Comparison of ENCODE assay signal across 11 cellular contexts in genomic region chr3:9361691-9362388, GRCh38. TPM values are rescaled to one million over a fixed set of nuclear protein-coding genes. Genes with fewer than 3 reads are reported as not detected.
DNase-seq lines count a peak whose midpoint lies in the region; TF ChIP-seq lines count a peak whose summit lies in the region.
"Had no signal": no experiment of that assay in that cellular context is flagged by ENCODE, and none has a peak within 500 bp of the region (broad histone marks: within the 10 kb centered on the region; RNA-seq: fewer than 3 reads in every experiment).

No MANE protein-coding gene starts in this region.

- H3K4me1 Mint-ChIP-seq in CD4-positive, alpha-beta memory T cell = peaks cover 7 to 38% (median 17%) of the 10 kb centered on the region in 4 donors
- H3K4me1 Mint-ChIP-seq in nephron = peaks cover 19% of the 10 kb centered on the region

- intact Hi-C loops in CD4-positive, alpha-beta memory T cell (cut with micrococcal nuclease) = loop anchor here (1.0 kb wide), 1 partner anchor 369 kb away; the partner anchor contains the start of gene BRPF1
- intact Hi-C loops in mammary epithelial cell (cut with micrococcal nuclease) (loop anchor here (2.0 kb wide), 1 partner anchor 61 kb away; no protein-coding TSS in a partner anchor), testis (cut with DNase I; ENCODE audit: low total_unique reads) (no loop called here)

- H3K9me3 Mint-ChIP-seq in CD4-positive, alpha-beta memory T cell = no peaks in the 10 kb centered on the region
- H3K9me3 Mint-ChIP-seq in nephron = no peaks in the 10 kb centered on the region

- CTCF ChIA-PET in CD4-positive, alpha-beta memory T cell (lab: Charles Lee; ENCODE audit: partially characterized antibody) = interaction anchor here (1.2 to 3.4 kb wide), 5 partner anchors 9 to 62 kb away, joined by 3 to 46 read pairs (median 9); no protein-coding TSS in a partner anchor
- CTCF ChIA-PET in mammary epithelial cell (lab: Charles Lee; ENCODE audit: low non-redundant PET) = no interaction called here

- H3K27me3 Mint-ChIP-seq in CD4-positive, alpha-beta memory T cell = no peaks in the 10 kb centered on the region
- H3K27me3 Mint-ChIP-seq in nephron (ENCODE audit: low read depth) = peaks cover 5% of the 10 kb centered on the region

- TF ChIP-seq CTCF in KMS-11 (conservative IDR thresholded peaks at IDR 0.05; ENCODE audit: low read depth, low read length) = no peak
- no peak for TF ChIP-seq CTCF in mammary epithelial cell (conservative IDR thresholded peaks at IDR 0.05 in 1 of 2, IDR thresholded peaks at IDR 0.05 in 1 of 2; ENCODE audit: extremely low read depth in 1 of 2, insufficient read depth in 1 of 2, low read depth in 1 of 2, low read length in 2 of 2)
- TF ChIP-seq CTCF in nephron (IDR thresholded peaks at IDR 0.05; ENCODE audit: unreplicated experiment in 3 of 3) = no peak
- no peak for TF ChIP-seq CTCF in testis (IDR thresholded peaks at IDR 0.05)

- POLR2A ChIA-PET in CD4-positive, alpha-beta memory T cell (lab: Charles Lee; ENCODE audit: partially characterized antibody) = interaction anchor here (0.7 to 5.9 kb wide), 11 partner anchors 8 to 959 kb away, joined by 3 to 158 read pairs (median 13); partner anchors contain the start of genes BRPF1, MTMR14, RAD18 and SEC13

- H3K27ac Mint-ChIP-seq in CD4-positive, alpha-beta memory T cell = peak overlapping the region in 4 of 7 donors; percentile 2 to 99 (median 36)
- peak overlapping the region in 2 of 3 experiments; percentile 68 to 99 for H3K27ac Mint-ChIP-seq in nephron

- peak overlapping the region; percentile 93; the same call in 1 of the 2 replicates for H3K9ac ChIP-seq in KMS-11
- no peak overlapping the region for H3K9ac ChIP-seq in mammary epithelial cell (ENCODE audit: insufficient read depth, low read length)

- no peaks in the 10 kb centered on the region for H4K20me1 ChIP-seq in KMS-11 (ENCODE audit: insufficient read depth)
- H4K20me1 ChIP-seq in mammary epithelial cell (ENCODE audit: insufficient read depth, low read length) = no peaks in the 10 kb centered on the region

- in situ Hi-C loops in mammary epithelial cell (cut with MboI; ENCODE audit: low sequenced_read_pairs in 2 of 2) = loop anchor here in 1 of 2 donors (10.0 kb wide), 1 partner anchor 63 kb away; no protein-coding TSS in a partner anchor

- peaks cover 11% of the 10 kb centered on the region for H3K36me3 ChIP-seq in CD4-positive, alpha-beta memory T cell (ENCODE audit: insufficient read depth, low read length)
- H3K36me3 ChIP-seq in KMS-11 (ENCODE audit: insufficient read depth) = no peaks in the 10 kb centered on the region
- peaks cover 11% of the 10 kb centered on the region for H3K36me3 ChIP-seq in mammary epithelial cell (ENCODE audit: insufficient read depth, low read length)
- no peaks in the 10 kb centered on the region for H3K36me3 ChIP-seq in testis (ENCODE audit: low read depth, missing control alignments)
- H3K36me3 ChIP-seq: prostate gland had no signal

- peak overlapping the region; percentile 91 for H3K27ac ChIP-seq in CD4-positive, alpha-beta memory T cell (ENCODE audit: low read depth, low read length)
- H3K27ac ChIP-seq in KMS-11 (no peak overlapping the region), mammary epithelial cell (ENCODE audit: insufficient read depth, low read depth, low read length) (no peak overlapping the region), testis (peak overlapping the region in 1 of 2 donors; percentile 79)

- H2AFZ ChIP-seq in KMS-11 (ENCODE audit: low read depth) (no peak overlapping the region), mammary epithelial cell (ENCODE audit: low read depth, low read length) (no peak overlapping the region)

- peak overlapping the region in 4 of 8 donors; percentile 25 to 38 (median 28) for H3K4me3 Mint-ChIP-seq in CD4-positive, alpha-beta memory T cell
- H3K4me3 Mint-ChIP-seq in nephron = peak overlapping the region; percentile 71 to 96 (median 94)

- peaks cover 22% of the 10 kb centered on the region for H3K4me1 ChIP-seq in CD4-positive, alpha-beta memory T cell (ENCODE audit: insufficient read depth, low read length)
- H3K4me1 ChIP-seq in KMS-11 (ENCODE audit: low read depth, poor library complexity, severe bottlenecking) = peaks cover 16% of the 10 kb centered on the region
- peaks cover 12% of the 10 kb centered on the region for H3K4me1 ChIP-seq in mammary epithelial cell (ENCODE audit: insufficient read depth, low read length)
- no peaks in the 10 kb centered on the region for H3K4me1 ChIP-seq in testis

- H3K79me2 ChIP-seq in KMS-11 (ENCODE audit: insufficient read depth, low read depth) (peaks cover 8% of the 10 kb centered on the region; the same call in 1 of the 2 replicates), mammary epithelial cell (ENCODE audit: insufficient read depth, low read length) (peaks cover 31% of the 10 kb centered on the region)

- no peak for TF ChIP-seq POLR2A in testis (IDR thresholded peaks at IDR 0.05)

- no TSS peak for BruUV-seq in mammary epithelial cell (replicated peaks; lab: Mats Ljungman, UMichigan)

- dilution Hi-C loops in mammary epithelial cell (cut with HindIII; ENCODE audit: low sequenced_read_pairs) = no loop called here

- peak overlapping the region; percentile 64 for H3K4me2 ChIP-seq in KMS-11
- peak overlapping the region; percentile 78 for H3K4me2 ChIP-seq in mammary epithelial cell (ENCODE audit: insufficient read depth, low read depth, low read length)

- no peaks in the 10 kb centered on the region for H3K9me3 ChIP-seq in CD4-positive, alpha-beta memory T cell (ENCODE audit: control insufficient read depth in 1 of 2, low read length in 2 of 2)
- H3K9me3 ChIP-seq in mammary epithelial cell (replicated peaks; ENCODE audit: insufficient read depth, low read length) = no peaks in the 10 kb centered on the region
- H3K9me3 ChIP-seq in testis = no peaks in the 10 kb centered on the region
- H3K9me3 ChIP-seq: prostate gland, tibial nerve had no signal

- no peak for DNase-seq in CD4-positive, alpha-beta memory T cell
- no peak for DNase-seq in mammary epithelial cell
- no peak for DNase-seq in stimulated activated CD4-positive, alpha-beta T cell treated with anti-CD3 and anti-CD28 coated beads, Interleukin-4, amount 100 ng/mL, for 1 hour
- no peak for DNase-seq in testis
- no peak for DNase-seq in Ammon's horn (ENCODE audit: low spot score)
- no peak for DNase-seq in H4 (ENCODE audit: low spot score)
- DNase-seq: NCI-H1417 treated with DMSO at 0.1 percent for 48 hours had no signal

- H3K4me3 ChIP-seq in CD4-positive, alpha-beta memory T cell (ENCODE audit: low read length in 2 of 2) = no peak overlapping the region
- H3K4me3 ChIP-seq in KMS-11 (IDR thresholded peaks at IDR 0.05; ENCODE audit: insufficient read depth, low read depth, low read length) (no peak overlapping the region), mammary epithelial cell (replicated peaks in 1 of 3; ENCODE audit: insufficient read depth in 1 of 3, low read depth in 2 of 3, low read length in 3 of 3) (peak overlapping the region; percentile 70 to 83 (median 74)), testis (peak overlapping the region in 1 of 2 donors; percentile 78)

- no peaks in the 10 kb centered on the region for H3K27me3 ChIP-seq in CD4-positive, alpha-beta memory T cell (ENCODE audit: insufficient read depth, low read length)
- no peaks in the 10 kb centered on the region for H3K27me3 ChIP-seq in KMS-11 (ENCODE audit: insufficient read depth, low read depth)
- no peaks in the 10 kb centered on the region for H3K27me3 ChIP-seq in mammary epithelial cell (ENCODE audit: insufficient read depth, low read length)
- no peaks in the 10 kb centered on the region for H3K27me3 ChIP-seq in testis
- H3K27me3 ChIP-seq: tibial nerve had no signal

- WGBS in mammary epithelial cell (ENCODE audit: low coverage, missing lambda C conversion rate) = 80% methylated on average over 5 of the region's 5 CpGs
- WGBS in testis, 2 donors = 56 to 73% methylated on average over 5 of the region's 5 CpGs

- peaks cover 5 to 28% of the 10 kb centered on the region in 2 donors for H3K36me3 Mint-ChIP-seq in CD4-positive, alpha-beta memory T cell
- peaks cover 23% of the 10 kb centered on the region for H3K36me3 Mint-ChIP-seq in nephron (ENCODE audit: low read depth)

RNA-seq across cellular contexts. Expression of gene THUMPD3, which starts 1.0 kb away (rescaled TPM):
- total RNA-seq in CD4-positive, alpha-beta memory T cell = 10 to 100 TPM; 36.9 to 39.2 TPM
- 10 to 100 TPM; 10.8 to 29.3 TPM for polyA plus RNA-seq in CD4-positive, alpha-beta memory T cell
- 10 to 100 TPM; 32.7 to 48.4 TPM for total RNA-seq in mammary epithelial cell
- 28.4 TPM for polyA plus RNA-seq in mammary epithelial cell
- polyA minus RNA-seq in mammary epithelial cell = 110 TPM
- 10 to 100 TPM; 55.0 to 76.1 TPM for total RNA-seq in testis
- polyA plus RNA-seq in testis (ENCODE audit: insufficient read depth, low read depth, low replicate concordance) = 140 TPM
- 44.0 and 49.3 TPM in 2 replicates for total RNA-seq in H4 (2014; rRNA removed; shearing (Covaris generic))

RNA-seq across cellular contexts. Expression of gene SETD5, which starts 35.6 kb away (rescaled TPM):
- 100 to 1,000 TPM; 142 TPM for total RNA-seq in CD4-positive, alpha-beta memory T cell
- polyA plus RNA-seq in CD4-positive, alpha-beta memory T cell = 10 to 100 TPM in 1 of 2 donors, 1 to 10 TPM in 1; 8.4 to 51.4 TPM
- total RNA-seq in mammary epithelial cell (100 to 1,000 TPM; 108 to 140 TPM), testis (100 to 1,000 TPM; 155 to 168 TPM)
- polyA plus RNA-seq in mammary epithelial cell (50.5 TPM), testis (ENCODE audit: insufficient read depth, low read depth, low replicate concordance) (70.5 TPM)
- polyA minus RNA-seq in mammary epithelial cell = 100 TPM
- 36.3 and 43.1 TPM in 2 replicates for total RNA-seq in H4 (2014; rRNA removed; shearing (Covaris generic))

Comparison
In these comparisons a context has a peak if more than half of its experiments do, and no peak if none do; other contexts are left out.
1. H3K4me3 ChIP-seq: peak in mammary epithelial cell (3 of 3); none in CD4-positive, alpha-beta memory T cell (0 of 2) and KMS-11 (single experiment).